ENCODE assay signal across 28 cellular contexts in the genomic region with DNA sequence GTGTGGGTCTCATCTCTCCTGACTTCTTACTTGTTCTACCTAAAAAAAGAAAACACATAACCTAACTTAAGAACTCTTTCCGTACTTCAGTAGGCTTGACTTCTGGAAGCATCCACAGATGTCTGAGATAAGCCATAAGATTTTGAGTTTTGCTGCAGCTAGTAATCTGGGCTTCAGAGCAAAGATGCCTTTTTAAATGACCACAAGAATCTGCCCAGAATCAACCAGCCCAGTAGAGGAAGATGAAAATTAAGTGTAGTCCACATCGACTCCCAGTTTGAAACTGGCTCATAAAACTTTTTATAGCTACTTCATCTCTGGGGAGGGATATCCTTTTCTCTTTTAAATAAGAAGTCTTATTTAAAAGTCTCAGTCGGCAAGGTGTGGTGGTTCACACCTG. TPM values are rescaled to one million over a fixed set of nuclear protein-coding genes. Genes with fewer than 3 reads are reported as not detected.
DNase-seq lines count a peak whose midpoint lies in the region; ATAC-seq and TF ChIP-seq lines count a peak whose summit lies in the region.
"Had no signal": no experiment of that assay in that cellular context is flagged by ENCODE, and none has a peak within 500 bp of the region (broad histone marks: within the 10 kb centered on the region; RNA-seq: fewer than 3 reads in every experiment).

No MANE protein-coding gene starts in this region.

- intact Hi-C loops in Right ventricle myocardium superior (cut with DNase I), result no loop called here

- H3K36me3 ChIP-seq in cardiac muscle cell (peaks cover 6% of the 10 kb centered on the region), mesodermal cell (ENCODE audit: control insufficient read depth, insufficient read depth, low read length) (peaks cover 36% of the 10 kb centered on the region)

- H3K4me1 ChIP-seq in cardiac muscle cell (ENCODE audit: low read depth), result peaks cover 6% of the 10 kb centered on the region
- no peaks in the 10 kb centered on the region for H3K4me1 ChIP-seq in mesodermal cell (ENCODE audit: control insufficient read depth, insufficient read depth, low read length, poor library complexity, severe bottlenecking)

- H3K9me3 Mint-ChIP-seq in HFFc6, result no peaks in the 10 kb centered on the region

- H3K27me3 Mint-ChIP-seq in HFFc6 (ENCODE audit: insufficient read depth), result no peaks in the 10 kb centered on the region; the same call in 1 of the 2 replicates

- TF ChIP-seq CTCF in cardiac muscle cell (IDR thresholded peaks at IDR 0.05; ENCODE audit: low read depth, low read length), result no peak
- no peak for TF ChIP-seq CTCF in HFFc6 (IDR thresholded peaks at IDR 0.05)

- peaks cover 12% of the 10 kb centered on the region for H3K36me3 Mint-ChIP-seq in HFFc6 (ENCODE audit: low read depth)
- H3K36me3 Mint-ChIP-seq: CD4-positive, CD25-positive, alpha-beta regulatory T cell had no signal

- H3K4me3 ChIP-seq in cardiac muscle cell (no peak overlapping the region), mesodermal cell (ENCODE audit: extremely low read depth, insufficient read depth, low read length, poor library complexity, severe bottlenecking) (no peak overlapping the region)
- H3K4me3 ChIP-seq: BLaER1, GM12878, GM23248 had no signal

- peak overlapping the region; percentile 23 for H3K27ac ChIP-seq in cardiac muscle cell
- peak overlapping the region; percentile 16 for H3K27ac ChIP-seq in mesodermal cell (ENCODE audit: low read depth, low read length, severe bottlenecking)
- H3K27ac ChIP-seq: BLaER1, GM23248, HL-60 had no signal

- DNase-seq in cardiac muscle cell (ENCODE audit: low read depth in 1 of 2, low spot score in 1 of 2), result no peak
- DNase-seq in Right ventricle myocardium superior, result no peak
- DNase-seq in HFFc6, result peak; percentile 28
- no peak for DNase-seq in stimulated activated CD8-positive, alpha-beta memory T cell treated with anti-CD3 and anti-CD28 coated beads, Interleukin-4, amount 100 ng/mL, for 48 hours
- DNase-seq: 8988T; ACHN; CD4-positive, CD25-positive, alpha-beta regulatory T cell; COR-L47; DMS53; GDM1; GM23248; H9; NCI-H1092 treated with DMSO at 0.1 percent for 48 hours; NCI-H1436; NCI-H187; NCI-H2081 treated with DMSO at 0.1 percent for 48 hours; NCI-H2171; NCI-H226; NCI-H510A; NCI-H69; RPMI8226; SHP77 had no signal

- H3K27me3 ChIP-seq in cardiac muscle cell, result no peaks in the 10 kb centered on the region
- H3K27me3 ChIP-seq: BLaER1 had no signal

- H3K4me1 Mint-ChIP-seq in HFFc6 (ENCODE audit: low read depth), result peaks cover 43% of the 10 kb centered on the region

- WGBS in mesodermal cell (ENCODE audit: insufficient coverage in 2 of 2), 2 experiments, result 100% methylated on average over 1 of the region's 3 CpGs; no CpG with 5 or more reads in 1 of the 2 experiments

- H3K9me3 ChIP-seq in cardiac muscle cell (ENCODE audit: low read depth), result no peaks in the 10 kb centered on the region
- no peaks in the 10 kb centered on the region for H3K9me3 ChIP-seq in mesodermal cell (ENCODE audit: control insufficient read depth, low read length)

- ATAC-seq in Right ventricle myocardium superior (ENCODE audit: poor library complexity) (no peak), HG03139 (IDR thresholded peaks at IDR 0.05; ENCODE audit: unreplicated experiment) (no peak), esophagus mucosa (no peak)
- ATAC-seq: GM12878 had no signal

- H3K27ac Mint-ChIP-seq in HFFc6, result peak overlapping the region; percentile 27; the same call in 1 of the 2 replicates

- H3K4me3 Mint-ChIP-seq in HFFc6, result no peak overlapping the region
- H3K4me3 Mint-ChIP-seq: CD4-positive, CD25-positive, alpha-beta regulatory T cell; H9 had no signal

RNA-seq across cellular contexts. Expression of a gene that starts 10.7 kb away (rescaled TPM):
- total RNA-seq in cardiac muscle cell, result 120 and 196 TPM in 2 replicates
- 99.5 and 156 TPM in 2 replicates for polyA plus RNA-seq in cardiac muscle cell
- total RNA-seq in Right ventricle myocardium superior, result 96.1 TPM
- total RNA-seq in HFFc6 (2021; fragmentation: NEBNext Ultra II Directional; extraction: Animal tissue kit (Norgen Biotek cat#: 25700)), result 100 to 1,000 TPM in 1 of 6 experiments, 10 to 100 TPM in 5; 82.0 to 106 (median 92.8) TPM
- polyA plus RNA-seq in mesodermal cell (2013, experiment 1 of 2), result 120 TPM
- 106 TPM for polyA plus RNA-seq in mesodermal cell (2013, experiment 2 of 2)
- 13.2 TPM for total RNA-seq in esophagus mucosa

RNA-seq across cellular contexts. Expression of a gene that starts 60.0 kb away (rescaled TPM):
- total RNA-seq in cardiac muscle cell, result 77.0 and 95.7 TPM in 2 replicates
- 62.2 and 63.3 TPM in 2 replicates for polyA plus RNA-seq in cardiac muscle cell
- total RNA-seq in Right ventricle myocardium superior, result 18.5 TPM
- total RNA-seq in HFFc6 (2021; fragmentation: NEBNext Ultra II Directional; extraction: Animal tissue kit (Norgen Biotek cat#: 25700)), result 10 to 100 TPM; 30.5 to 35.3 (median 32.6) TPM
- polyA plus RNA-seq in mesodermal cell (2013, experiment 1 of 2), result 64.2 TPM
- polyA plus RNA-seq in mesodermal cell (2013, experiment 2 of 2), result 63.2 TPM
- total RNA-seq in esophagus mucosa, result 26.3 TPM
